ENCODE assay signal across 39 cellular contexts in the genomic region with DNA sequence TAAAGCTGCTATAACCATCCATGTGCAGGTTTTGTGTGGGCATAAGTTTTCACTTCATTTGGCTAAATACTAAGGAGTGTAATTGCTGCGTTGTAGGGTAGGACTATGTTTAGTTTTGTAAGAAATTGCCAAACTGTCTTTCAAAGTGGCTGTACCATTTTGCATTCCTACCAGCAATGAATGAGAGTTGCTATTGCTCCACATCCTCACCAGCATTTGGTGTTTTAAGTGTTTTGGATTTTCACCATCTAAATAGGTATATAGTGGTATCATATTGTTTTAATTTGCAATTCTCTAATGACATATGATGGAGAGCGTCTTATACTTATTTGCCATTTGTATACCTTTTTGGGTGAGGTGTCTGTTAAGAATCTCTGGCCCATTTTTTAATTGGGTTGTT.
"Had no signal": no experiment of that assay in that cellular context is flagged by ENCODE, and none has a peak within 500 bp of the region (broad histone marks: within the 10 kb centered on the region; RNA-seq: fewer than 3 reads in every experiment).

No MANE protein-coding gene starts in this region.

- H3K27me3 Mint-ChIP-seq: activated CD4-positive, alpha-beta memory T cell treated with anti-CD3 and anti-CD28 coated beads, Interleukin-2, amount 10 ng/mL, durations not matched to agents 7 days and 5 days; activated CD4-positive, alpha-beta T cell treated with anti-CD3 and anti-CD28 coated beads for 36 hours; activated CD4-positive, alpha-beta T cell treated with anti-CD3 and anti-CD28 coated beads, Interleukin-2, amount 10 ng/mL, durations not matched to agents 7 days and 5 days; activated CD8-positive, alpha-beta memory T cell treated with anti-CD3 and anti-CD28 coated beads, Interleukin-2, amount 10 ng/mL, durations not matched to agents 7 days and 5 days; activated naive CD8-positive, alpha-beta T cell treated with anti-CD3 and anti-CD28 coated beads for 36 hours; activated T-helper 17 cell treated with anti-CD3 and anti-CD28 coated beads, Interleukin-2, amount 50 U/mL, for 72 hours had no signal

- H3K27ac ChIP-seq: adrenal gland, body of pancreas, brain microvascular endothelial cell, breast epithelium, VCaP had no signal

- H3K4me1 ChIP-seq: adrenal gland, body of pancreas, breast epithelium had no signal

- DNase-seq: activated CD4-positive, alpha-beta memory T cell treated with anti-CD3 and anti-CD28 coated beads, Interleukin-2, amount 10 ng/mL, durations not matched to agents 7 days and 5 days; activated CD4-positive, alpha-beta T cell treated with anti-CD3 and anti-CD28 coated beads for 1 hour; activated CD4-positive, alpha-beta T cell treated with anti-CD3 and anti-CD28 coated beads for 36 hours; activated CD4-positive, alpha-beta T cell treated with anti-CD3 and anti-CD28 coated beads for 48 hours; activated CD4-positive, alpha-beta T cell treated with anti-CD3 and anti-CD28 coated beads, Interleukin-2, amount 10 ng/mL, durations not matched to agents 7 days and 5 days; activated CD4-positive, alpha-beta T cell treated with anti-CD3 and anti-CD28 coated beads, Interleukin-2, amount 50 U/mL, for 48 hours; activated CD4-positive, CD25-positive, alpha-beta regulatory T cell; activated CD8-positive, alpha-beta memory T cell treated with anti-CD3 and anti-CD28 coated beads for 24 hours; activated CD8-positive, alpha-beta memory T cell treated with anti-CD3 and anti-CD28 coated beads, Interleukin-2, amount 10 ng/mL, durations not matched to agents 7 days and 5 days; activated CD8-positive, alpha-beta T cell treated with anti-CD3 and anti-CD28 coated beads, Interleukin-2, amount 10 ng/mL, durations not matched to agents 7 days and 5 days; activated effector memory CD4-positive, alpha-beta T cell treated with anti-CD3 and anti-CD28 coated beads, Interleukin-2, amount 50 U/mL, for 16 hours; activated gamma-delta T cell treated with Interleukin-2 at 50 U/mL for 16 hours; activated naive CD4-positive, alpha-beta T cell; activated naive CD4-positive, alpha-beta T cell treated with anti-CD3 and anti-CD28 coated beads for 36 hours; activated naive CD4-positive, alpha-beta T cell treated with anti-CD3 and anti-CD28 coated beads, Interleukin-2, amount 50 U/mL, for 16 hours; activated naive CD8-positive, alpha-beta T cell treated with anti-CD3 and anti-CD28 coated beads for 36 hours; activated T-cell treated with anti-CD3 and anti-CD28 coated beads for 4 hours; activated T-cell treated with anti-CD3 and anti-CD28 coated beads, Interleukin-2, amount 50 U/mL, for 1 hour; activated T-cell treated with anti-CD3 and anti-CD28 coated beads, Interleukin-2, amount 50 U/mL, for 4 hours; activated T-cell treated with anti-CD3 and anti-CD28 coated beads, Interleukin-2, amount 50 U/mL, for 72 hours; adrenal gland; amniotic stem cell; aorta; body of pancreas; brain microvascular endothelial cell; central memory CD4-positive, alpha-beta T cell; T-helper 1 cell; T-helper 2 cell; T-helper 9 cell had no signal

- H3K4me3 Mint-ChIP-seq: activated CD4-positive, alpha-beta memory T cell treated with anti-CD3 and anti-CD28 coated beads, Interleukin-2, amount 10 ng/mL, durations not matched to agents 7 days and 5 days; activated CD4-positive, alpha-beta T cell treated with anti-CD3 and anti-CD28 coated beads for 36 hours; activated CD4-positive, alpha-beta T cell treated with anti-CD3 and anti-CD28 coated beads, Interleukin-2, amount 10 ng/mL, durations not matched to agents 7 days and 5 days; activated CD8-positive, alpha-beta memory T cell treated with anti-CD3 and anti-CD28 coated beads, Interleukin-2, amount 10 ng/mL, durations not matched to agents 7 days and 5 days; activated CD8-positive, alpha-beta T cell treated with anti-CD3 and anti-CD28 coated beads, Interleukin-2, amount 10 ng/mL, durations not matched to agents 7 days and 5 days; activated naive CD4-positive, alpha-beta T cell treated with anti-CD3 and anti-CD28 coated beads for 36 hours; activated naive CD8-positive, alpha-beta T cell treated with anti-CD3 and anti-CD28 coated beads for 36 hours; activated T-cell treated with anti-CD3 and anti-CD28 coated beads, Interleukin-2, amount 50 U/mL, for 4 hours; activated T-cell treated with anti-CD3 and anti-CD28 coated beads, Interleukin-2, amount 50 U/mL, for 72 hours; activated T-helper 1 cell treated with anti-CD3 and anti-CD28 coated beads, Interleukin-12 subunit alpha, Interleukin-12 subunit beta, Interleukin-2, Interleukin-4 antibody, amounts not matched to agents 30 ng/mL and 10 ng/mL and 1 ng/mL, durations not matched to agents 14 hours and 24 hours and 36 hours; activated T-helper 17 cell treated with anti-CD3 and anti-CD28 coated beads, Interleukin-2, amount 50 U/mL, for 72 hours; T-helper 1 cell treated with Interleukin-12 subunit alpha and Interleukin-12 subunit beta and Interleukin-4 antibody, amounts not matched to agents 30 μg/mL and 1 μg/mL, for 36 hours; T-helper 2 cell treated with Interferon-gamma antibody and Interleukin-4, amounts not matched to agents 5 μg/mL and 100 μg/mL, for 36 hours had no signal

- H3K9me3 ChIP-seq: adrenal gland, body of pancreas, breast epithelium had no signal

- H3K36me3 ChIP-seq: adrenal gland, breast epithelium had no signal

- ATAC-seq: activated CD4-positive, alpha-beta T cell treated with anti-CD3 and anti-CD28 coated beads for 36 hours; activated CD4-positive, CD25-positive, alpha-beta regulatory T cell treated with anti-CD3 and anti-CD28 coated beads, Interleukin-2, amount 50 U/mL, for 24 hours; activated CD8-positive, alpha-beta memory T cell treated with anti-CD3 and anti-CD28 coated beads, Interleukin-2, amount 10 ng/mL, durations not matched to agents 7 days and 5 days; activated CD8-positive, alpha-beta T cell treated with anti-CD3 and anti-CD28 coated beads, Interleukin-2, amount 10 ng/mL, durations not matched to agents 7 days and 5 days; activated naive CD4-positive, alpha-beta T cell treated with anti-CD3 and anti-CD28 coated beads, Interleukin-2, amount 50 U/mL, for 72 hours; activated T-cell treated with anti-CD3 and anti-CD28 coated beads, Interleukin-2, amount 50 U/mL, for 4 hours; activated T-cell treated with anti-CD3 and anti-CD28 coated beads, Interleukin-2, amount 50 U/mL, for 72 hours; activated T-helper 17 cell treated with anti-CD3 and anti-CD28 coated beads, Interleukin-2, amount 50 U/mL, for 72 hours; body of pancreas had no signal

- H3K27me3 ChIP-seq: adrenal gland, body of pancreas, brain microvascular endothelial cell, breast epithelium had no signal

- H3K9me3 Mint-ChIP-seq: activated CD4-positive, alpha-beta memory T cell treated with anti-CD3 and anti-CD28 coated beads, Interleukin-2, amount 10 ng/mL, durations not matched to agents 7 days and 5 days; activated naive CD4-positive, alpha-beta T cell treated with anti-CD3 and anti-CD28 coated beads for 36 hours; activated T-helper 1 cell treated with anti-CD3 and anti-CD28 coated beads, Interleukin-12 subunit alpha, Interleukin-12 subunit beta, Interleukin-2, Interleukin-4 antibody, amounts not matched to agents 30 ng/mL and 10 ng/mL and 1 ng/mL, durations not matched to agents 14 hours and 24 hours and 36 hours; activated T-helper 17 cell treated with anti-CD3 and anti-CD28 coated beads, Interleukin-2, amount 50 U/mL, for 72 hours; T-helper 1 cell treated with Interleukin-12 subunit alpha and Interleukin-12 subunit beta and Interleukin-4 antibody, amounts not matched to agents 30 μg/mL and 1 μg/mL, for 36 hours had no signal

- H3K27ac Mint-ChIP-seq: activated CD4-positive, alpha-beta memory T cell treated with anti-CD3 and anti-CD28 coated beads, Interleukin-2, amount 10 ng/mL, durations not matched to agents 7 days and 5 days; activated CD4-positive, alpha-beta T cell treated with anti-CD3 and anti-CD28 coated beads for 36 hours; activated CD4-positive, alpha-beta T cell treated with anti-CD3 and anti-CD28 coated beads, Interleukin-2, amount 10 ng/mL, durations not matched to agents 7 days and 5 days; activated CD8-positive, alpha-beta memory T cell treated with anti-CD3 and anti-CD28 coated beads, Interleukin-2, amount 10 ng/mL, durations not matched to agents 7 days and 5 days; activated CD8-positive, alpha-beta T cell treated with anti-CD3 and anti-CD28 coated beads, Interleukin-2, amount 10 ng/mL, durations not matched to agents 7 days and 5 days; activated naive CD4-positive, alpha-beta T cell treated with anti-CD3 and anti-CD28 coated beads for 36 hours; activated naive CD4-positive, alpha-beta T cell treated with anti-CD3 and anti-CD28 coated beads, Interleukin-2, amount 50 U/mL, for 72 hours; activated naive CD8-positive, alpha-beta T cell treated with anti-CD3 and anti-CD28 coated beads for 36 hours; activated T-cell treated with anti-CD3 and anti-CD28 coated beads, Interleukin-2, amount 50 U/mL, for 72 hours; activated T-helper 1 cell treated with anti-CD3 and anti-CD28 coated beads, Interleukin-12 subunit alpha, Interleukin-12 subunit beta, Interleukin-2, Interleukin-4 antibody, amounts not matched to agents 30 ng/mL and 10 ng/mL and 1 ng/mL, durations not matched to agents 14 hours and 24 hours and 36 hours; activated T-helper 17 cell treated with anti-CD3 and anti-CD28 coated beads, Interleukin-2, amount 50 U/mL, for 72 hours; T-helper 1 cell treated with Interleukin-12 subunit alpha and Interleukin-12 subunit beta and Interleukin-4 antibody, amounts not matched to agents 30 μg/mL and 1 μg/mL, for 36 hours; T-helper 2 cell treated with Interferon-gamma antibody and Interleukin-4, amounts not matched to agents 5 μg/mL and 100 μg/mL, for 36 hours had no signal

- H3K4me3 ChIP-seq: adrenal gland, body of pancreas, breast epithelium had no signal

- FAIRE-seq: astrocyte, TTC549 had no signal
